Comparison of ENCODE assay signal across 2 cellular contexts in the genomic region with DNA sequence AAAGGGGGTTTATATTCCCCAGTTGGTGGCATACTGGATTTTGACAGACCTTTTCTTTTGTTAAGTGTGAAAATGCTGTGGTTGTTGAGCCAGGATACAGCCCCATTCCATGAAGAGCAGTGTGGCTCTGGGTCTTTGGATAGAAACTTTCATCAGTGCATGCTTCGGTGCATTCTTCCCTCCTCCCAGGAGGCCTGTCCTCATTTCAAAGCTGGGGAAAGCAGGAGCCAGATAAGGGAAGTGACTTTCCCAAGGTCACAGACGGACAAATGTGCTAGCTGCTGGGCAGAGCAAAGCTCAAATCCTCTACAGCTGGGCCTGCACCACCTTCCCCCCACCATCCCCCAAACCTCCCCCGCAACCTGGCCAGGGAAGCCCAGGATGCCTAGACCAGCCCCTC.
TF ChIP-seq lines count a peak whose summit lies in the region.

No MANE protein-coding gene starts in this region.

TF ChIP-seq in GM23338, 12 proteins besides CTCF, POLR2A, EP300 and RAD21 (continued from another document):
- TF ChIP-seq ZNF114 (CRISPR knock-in tag; IDR thresholded peaks at IDR 0.05) (no peak), CREB1 (CRISPR knock-in tag; IDR thresholded peaks at IDR 0.05; ENCODE audit: low read depth) (no peak), EZH2 (IDR thresholded peaks at IDR 0.05; ENCODE audit: low read depth, unreplicated experiment) (no peak), ZNF331 (CRISPR knock-in tag; IDR thresholded peaks at IDR 0.05; ENCODE audit: low read depth) (no peak), EZH2phosphoT487 (IDR thresholded peaks at IDR 0.05; ENCODE audit: unreplicated experiment) (no peak), JUNB (IDR thresholded peaks at IDR 0.05; ENCODE audit: unreplicated experiment) (no peak), POLR2AphosphoS5 (IDR thresholded peaks at IDR 0.05; ENCODE audit: low read depth) (no peak)
- TF ChIP-seq, protein P1, sequence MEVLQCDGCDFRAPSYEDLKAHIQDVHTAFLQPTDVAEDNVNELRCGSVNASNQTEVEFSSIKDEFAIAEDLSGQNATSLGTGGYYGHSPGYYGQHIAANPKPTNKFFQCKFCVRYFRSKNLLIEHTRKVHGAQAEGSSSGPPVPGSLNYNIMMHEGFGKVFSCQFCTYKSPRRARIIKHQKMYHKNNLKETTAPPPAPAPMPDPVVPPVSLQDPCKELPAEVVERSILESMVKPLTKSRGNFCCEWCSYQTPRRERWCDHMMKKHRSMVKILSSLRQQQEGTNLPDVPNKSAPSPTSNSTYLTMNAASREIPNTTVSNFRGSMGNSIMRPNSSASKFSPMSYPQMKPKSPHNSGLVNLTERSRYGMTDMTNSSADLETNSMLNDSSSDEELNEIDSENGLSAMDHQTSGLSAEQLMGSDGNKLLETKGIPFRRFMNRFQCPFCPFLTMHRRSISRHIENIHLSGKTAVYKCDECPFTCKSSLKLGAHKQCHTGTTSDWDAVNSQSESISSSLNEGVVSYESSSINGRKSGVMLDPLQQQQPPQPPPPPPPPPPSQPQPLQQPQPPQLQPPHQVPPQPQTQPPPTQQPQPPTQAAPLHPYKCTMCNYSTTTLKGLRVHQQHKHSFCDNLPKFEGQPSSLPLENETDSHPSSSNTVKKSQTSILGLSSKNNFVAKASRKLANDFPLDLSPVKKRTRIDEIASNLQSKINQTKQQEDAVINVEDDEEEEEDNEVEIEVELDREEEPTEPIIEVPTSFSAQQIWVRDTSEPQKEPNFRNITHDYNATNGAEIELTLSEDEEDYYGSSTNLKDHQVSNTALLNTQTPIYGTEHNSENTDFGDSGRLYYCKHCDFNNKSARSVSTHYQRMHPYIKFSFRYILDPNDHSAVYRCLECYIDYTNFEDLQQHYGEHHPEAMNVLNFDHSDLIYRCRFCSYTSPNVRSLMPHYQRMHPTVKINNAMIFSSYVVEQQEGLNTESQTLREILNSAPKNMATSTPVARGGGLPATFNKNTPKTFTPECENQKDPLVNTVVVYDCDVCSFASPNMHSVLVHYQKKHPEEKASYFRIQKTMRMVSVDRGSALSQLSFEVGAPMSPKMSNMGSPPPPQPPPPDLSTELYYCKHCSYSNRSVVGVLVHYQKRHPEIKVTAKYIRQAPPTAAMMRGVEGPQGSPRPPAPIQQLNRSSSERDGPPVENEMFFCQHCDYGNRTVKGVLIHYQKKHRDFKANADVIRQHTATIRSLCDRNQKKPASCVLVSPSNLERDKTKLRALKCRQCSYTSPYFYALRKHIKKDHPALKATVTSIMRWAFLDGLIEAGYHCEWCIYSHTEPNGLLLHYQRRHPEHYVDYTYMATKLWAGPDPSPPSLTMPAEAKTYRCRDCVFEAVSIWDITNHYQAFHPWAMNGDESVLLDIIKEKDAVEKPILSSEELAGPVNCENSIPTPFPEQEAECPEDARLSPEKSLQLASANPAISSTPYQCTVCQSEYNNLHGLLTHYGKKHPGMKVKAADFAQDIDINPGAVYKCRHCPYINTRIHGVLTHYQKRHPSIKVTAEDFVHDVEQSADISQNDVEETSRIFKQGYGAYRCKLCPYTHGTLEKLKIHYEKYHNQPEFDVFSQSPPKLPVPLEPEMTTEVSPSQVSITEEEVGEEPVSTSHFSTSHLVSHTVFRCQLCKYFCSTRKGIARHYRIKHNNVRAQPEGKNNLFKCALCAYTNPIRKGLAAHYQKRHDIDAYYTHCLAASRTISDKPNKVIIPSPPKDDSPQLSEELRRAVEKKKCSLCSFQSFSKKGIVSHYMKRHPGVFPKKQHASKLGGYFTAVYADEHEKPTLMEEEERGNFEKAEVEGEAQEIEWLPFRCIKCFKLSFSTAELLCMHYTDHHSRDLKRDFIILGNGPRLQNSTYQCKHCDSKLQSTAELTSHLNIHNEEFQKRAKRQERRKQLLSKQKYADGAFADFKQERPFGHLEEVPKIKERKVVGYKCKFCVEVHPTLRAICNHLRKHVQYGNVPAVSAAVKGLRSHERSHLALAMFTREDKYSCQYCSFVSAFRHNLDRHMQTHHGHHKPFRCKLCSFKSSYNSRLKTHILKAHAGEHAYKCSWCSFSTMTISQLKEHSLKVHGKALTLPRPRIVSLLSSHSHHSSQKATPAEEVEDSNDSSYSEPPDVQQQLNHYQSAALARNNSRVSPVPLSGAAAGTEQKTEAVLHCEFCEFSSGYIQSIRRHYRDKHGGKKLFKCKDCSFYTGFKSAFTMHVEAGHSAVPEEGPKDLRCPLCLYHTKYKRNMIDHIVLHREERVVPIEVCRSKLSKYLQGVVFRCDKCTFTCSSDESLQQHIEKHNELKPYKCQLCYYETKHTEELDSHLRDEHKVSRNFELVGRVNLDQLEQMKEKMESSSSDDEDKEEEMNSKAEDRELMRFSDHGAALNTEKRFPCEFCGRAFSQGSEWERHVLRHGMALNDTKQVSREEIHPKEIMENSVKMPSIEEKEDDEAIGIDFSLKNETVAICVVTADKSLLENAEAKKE (CRISPR knock-in tag; IDR thresholded peaks at IDR 0.05): no peak
- TF ChIP-seq, protein P2, sequence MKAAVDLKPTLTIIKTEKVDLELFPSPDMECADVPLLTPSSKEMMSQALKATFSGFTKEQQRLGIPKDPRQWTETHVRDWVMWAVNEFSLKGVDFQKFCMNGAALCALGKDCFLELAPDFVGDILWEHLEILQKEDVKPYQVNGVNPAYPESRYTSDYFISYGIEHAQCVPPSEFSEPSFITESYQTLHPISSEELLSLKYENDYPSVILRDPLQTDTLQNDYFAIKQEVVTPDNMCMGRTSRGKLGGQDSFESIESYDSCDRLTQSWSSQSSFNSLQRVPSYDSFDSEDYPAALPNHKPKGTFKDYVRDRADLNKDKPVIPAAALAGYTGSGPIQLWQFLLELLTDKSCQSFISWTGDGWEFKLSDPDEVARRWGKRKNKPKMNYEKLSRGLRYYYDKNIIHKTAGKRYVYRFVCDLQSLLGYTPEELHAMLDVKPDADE (IDR thresholded peaks at IDR 0.05): no peak

TF ChIP-seq in neural cell, 6 proteins besides CTCF, POLR2A, EP300 and RAD21 (continued from another document):
- TF ChIP-seq, protein P3, sequence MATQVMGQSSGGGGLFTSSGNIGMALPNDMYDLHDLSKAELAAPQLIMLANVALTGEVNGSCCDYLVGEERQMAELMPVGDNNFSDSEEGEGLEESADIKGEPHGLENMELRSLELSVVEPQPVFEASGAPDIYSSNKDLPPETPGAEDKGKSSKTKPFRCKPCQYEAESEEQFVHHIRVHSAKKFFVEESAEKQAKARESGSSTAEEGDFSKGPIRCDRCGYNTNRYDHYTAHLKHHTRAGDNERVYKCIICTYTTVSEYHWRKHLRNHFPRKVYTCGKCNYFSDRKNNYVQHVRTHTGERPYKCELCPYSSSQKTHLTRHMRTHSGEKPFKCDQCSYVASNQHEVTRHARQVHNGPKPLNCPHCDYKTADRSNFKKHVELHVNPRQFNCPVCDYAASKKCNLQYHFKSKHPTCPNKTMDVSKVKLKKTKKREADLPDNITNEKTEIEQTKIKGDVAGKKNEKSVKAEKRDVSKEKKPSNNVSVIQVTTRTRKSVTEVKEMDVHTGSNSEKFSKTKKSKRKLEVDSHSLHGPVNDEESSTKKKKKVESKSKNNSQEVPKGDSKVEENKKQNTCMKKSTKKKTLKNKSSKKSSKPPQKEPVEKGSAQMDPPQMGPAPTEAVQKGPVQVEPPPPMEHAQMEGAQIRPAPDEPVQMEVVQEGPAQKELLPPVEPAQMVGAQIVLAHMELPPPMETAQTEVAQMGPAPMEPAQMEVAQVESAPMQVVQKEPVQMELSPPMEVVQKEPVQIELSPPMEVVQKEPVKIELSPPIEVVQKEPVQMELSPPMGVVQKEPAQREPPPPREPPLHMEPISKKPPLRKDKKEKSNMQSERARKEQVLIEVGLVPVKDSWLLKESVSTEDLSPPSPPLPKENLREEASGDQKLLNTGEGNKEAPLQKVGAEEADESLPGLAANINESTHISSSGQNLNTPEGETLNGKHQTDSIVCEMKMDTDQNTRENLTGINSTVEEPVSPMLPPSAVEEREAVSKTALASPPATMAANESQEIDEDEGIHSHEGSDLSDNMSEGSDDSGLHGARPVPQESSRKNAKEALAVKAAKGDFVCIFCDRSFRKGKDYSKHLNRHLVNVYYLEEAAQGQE (IDR thresholded peaks at IDR 0.05; ENCODE audit: borderline replicate concordance): no peak
